17 cellular contexts compared by ENCODE assay signal in genomic region chr12:47722926-47723631, GRCh38. TPM values are rescaled to one million over a fixed set of nuclear protein-coding genes. Genes with fewer than 3 reads are reported as not detected.
DNase-seq lines count a peak whose midpoint lies in the region; ATAC-seq and TF ChIP-seq lines count a peak whose summit lies in the region.
"Had no signal": no experiment of that assay in that cellular context is flagged by ENCODE, and none has a peak within 500 bp of the region (broad histone marks: within the 10 kb centered on the region; RNA-seq: fewer than 3 reads in every experiment).

No MANE protein-coding gene starts in this region.

- H4K8ac ChIP-seq in trophoblast cell (ENCODE audit: low read depth, low read length) = no peak overlapping the region

- H3K79me1 ChIP-seq in trophoblast cell (ENCODE audit: low read length) = peaks cover 2% of the 10 kb centered on the region

- no peaks in the 10 kb centered on the region for H3K79me2 ChIP-seq in trophoblast cell (ENCODE audit: control insufficient read depth, insufficient read depth, low read length, poor library complexity)

- H3K4ac ChIP-seq in trophoblast cell (ENCODE audit: low read depth, low read length) = no peak overlapping the region

- no peak overlapping the region for H4K91ac ChIP-seq in trophoblast cell (ENCODE audit: low read depth, low read length)

- no peaks in the 10 kb centered on the region for H3K9me3 ChIP-seq in esophagus (ENCODE audit: control insufficient read depth in 2 of 2, insufficient read depth in 1 of 2, low read depth in 1 of 2, low read length in 1 of 2)
- H3K9me3 ChIP-seq in trophoblast cell (ENCODE audit: insufficient read depth, low read depth, low read length) = no peaks in the 10 kb centered on the region
- H3K9me3 ChIP-seq: ovary, testis had no signal

- H3K27me3 ChIP-seq in esophagus (ENCODE audit: control insufficient read depth in 1 of 2, insufficient read depth in 2 of 2, low read length in 2 of 2) (no peaks in the 10 kb centered on the region), trophoblast cell (ENCODE audit: insufficient read depth, low read length) (no peaks in the 10 kb centered on the region)
- H3K27me3 ChIP-seq: ovary, testis had no signal

- H3K4me3 Mint-ChIP-seq in T-helper 1 cell treated with Interleukin-12 subunit alpha and Interleukin-12 subunit beta and Interleukin-4 antibody, amounts not matched to agents 30 μg/mL and 1 μg/mL, for 36 hours = no peak overlapping the region
- H3K4me3 Mint-ChIP-seq in activated naive CD8-positive, alpha-beta T cell treated with anti-CD3 and anti-CD28 coated beads, Interleukin-2, amount 10 ng/mL, durations not matched to agents 7 days and 5 days = peak overlapping the region; percentile 58
- H3K4me3 Mint-ChIP-seq in CD14-positive monocyte = no peak overlapping the region

- no peak overlapping the region for H3K4me2 ChIP-seq in trophoblast cell (ENCODE audit: low read length)

- POLR2A ChIA-PET in activated naive CD8-positive, alpha-beta T cell treated with anti-CD3 and anti-CD28 coated beads, Interleukin-2, amount 10 ng/mL, durations not matched to agents 7 days and 5 days (lab: Charles Lee) = interaction anchor here (0.7 to 2.0 kb wide), 3 partner anchors 10 to 54 kb away, joined by 3 to 5 read pairs (median 3); partner anchors contain the start of gene RPAP3

- no peak overlapping the region for H4K12ac ChIP-seq in trophoblast cell (ENCODE audit: low read depth, low read length)

- H3K27me3 Mint-ChIP-seq in T-helper 1 cell treated with Interleukin-12 subunit alpha and Interleukin-12 subunit beta and Interleukin-4 antibody, amounts not matched to agents 30 μg/mL and 1 μg/mL, for 36 hours (ENCODE audit: low read depth) = no peaks in the 10 kb centered on the region
- H3K27me3 Mint-ChIP-seq in activated naive CD8-positive, alpha-beta T cell treated with anti-CD3 and anti-CD28 coated beads, Interleukin-2, amount 10 ng/mL, durations not matched to agents 7 days and 5 days = no peaks in the 10 kb centered on the region
- peaks cover 4 to 15% (median 6%) of the 10 kb centered on the region in 3 donors for H3K27me3 Mint-ChIP-seq in CD14-positive monocyte (ENCODE audit: low read depth in 3 of 3)

- H3K27ac Mint-ChIP-seq in T-helper 1 cell treated with Interleukin-12 subunit alpha and Interleukin-12 subunit beta and Interleukin-4 antibody, amounts not matched to agents 30 μg/mL and 1 μg/mL, for 36 hours = peak overlapping the region; percentile 29
- H3K27ac Mint-ChIP-seq in activated naive CD8-positive, alpha-beta T cell treated with anti-CD3 and anti-CD28 coated beads, Interleukin-2, amount 10 ng/mL, durations not matched to agents 7 days and 5 days = peak overlapping the region; percentile 90
- H3K27ac Mint-ChIP-seq in CD14-positive monocyte = peak overlapping the region in 1 of 7 donors; percentile 17

- H2BK120ac ChIP-seq in trophoblast cell (ENCODE audit: insufficient read depth, low read length, poor library complexity) = no peak overlapping the region

- H3K27ac ChIP-seq in esophagus (ENCODE audit: low read depth in 2 of 2, low read length in 1 of 2) (peak overlapping the region; percentile 68 to 93), trophoblast cell (ENCODE audit: low read depth, low read length) (no peak overlapping the region)
- H3K27ac ChIP-seq: 22Rv1, coronary artery, testis had no signal

- H3K9ac ChIP-seq in trophoblast cell (ENCODE audit: low read length) = no peak overlapping the region

- TF ChIP-seq CTCF in GM20000 (IDR thresholded peaks at IDR 0.05; ENCODE audit: extremely low read depth, missing control alignments) = no peak
- TF ChIP-seq CTCF in CD14-positive monocyte (IDR thresholded peaks at IDR 0.05) = no peak

- no peak for ATAC-seq in activated naive CD8-positive, alpha-beta T cell treated with anti-CD3 and anti-CD28 coated beads, Interleukin-2, amount 10 ng/mL, durations not matched to agents 7 days and 5 days (ENCODE audit: low read depth)
- ATAC-seq: left ventricle myocardium superior had no signal

- H3K4me3 ChIP-seq in esophagus (ENCODE audit: low read depth in 1 of 2, low read length in 2 of 2) (peak overlapping the region; percentile 28 to 53), trophoblast cell (ENCODE audit: low read depth, low read length) (peak overlapping the region; percentile 21)
- H3K4me3 ChIP-seq: coronary artery, ovary, testis had no signal

- no peak overlapping the region for H2AK5ac ChIP-seq in trophoblast cell (ENCODE audit: low read length)

- H3K23ac ChIP-seq in trophoblast cell (ENCODE audit: low read length) = no peak overlapping the region

- H3K36me3 Mint-ChIP-seq in T-helper 1 cell treated with Interleukin-12 subunit alpha and Interleukin-12 subunit beta and Interleukin-4 antibody, amounts not matched to agents 30 μg/mL and 1 μg/mL, for 36 hours (ENCODE audit: low read depth) = peaks cover 8% of the 10 kb centered on the region
- H3K36me3 Mint-ChIP-seq in activated naive CD8-positive, alpha-beta T cell treated with anti-CD3 and anti-CD28 coated beads, Interleukin-2, amount 10 ng/mL, durations not matched to agents 7 days and 5 days = peaks cover 21% of the 10 kb centered on the region
- peaks cover 44 to 60% of the 10 kb centered on the region in 2 donors for H3K36me3 Mint-ChIP-seq in CD14-positive monocyte

- no peaks in the 10 kb centered on the region for H3K9me3 Mint-ChIP-seq in T-helper 1 cell treated with Interleukin-12 subunit alpha and Interleukin-12 subunit beta and Interleukin-4 antibody, amounts not matched to agents 30 μg/mL and 1 μg/mL, for 36 hours
- H3K9me3 Mint-ChIP-seq in activated naive CD8-positive, alpha-beta T cell treated with anti-CD3 and anti-CD28 coated beads, Interleukin-2, amount 10 ng/mL, durations not matched to agents 7 days and 5 days = no peaks in the 10 kb centered on the region
- H3K9me3 Mint-ChIP-seq in CD14-positive monocyte = peaks cover 0 to 4% (median 0%) of the 10 kb centered on the region in 7 donors

- no peak overlapping the region for H2BK12ac ChIP-seq in trophoblast cell (ENCODE audit: low read length)

- H2AFZ ChIP-seq in trophoblast cell (ENCODE audit: insufficient read depth, low read length, poor library complexity) = no peak overlapping the region

- peaks cover 25% of the 10 kb centered on the region for H3K4me1 Mint-ChIP-seq in T-helper 1 cell treated with Interleukin-12 subunit alpha and Interleukin-12 subunit beta and Interleukin-4 antibody, amounts not matched to agents 30 μg/mL and 1 μg/mL, for 36 hours (ENCODE audit: low read depth)
- H3K4me1 Mint-ChIP-seq in activated naive CD8-positive, alpha-beta T cell treated with anti-CD3 and anti-CD28 coated beads, Interleukin-2, amount 10 ng/mL, durations not matched to agents 7 days and 5 days = peaks cover 56% of the 10 kb centered on the region
- peaks cover 18% of the 10 kb centered on the region for H3K4me1 Mint-ChIP-seq in CD14-positive monocyte

- intact Hi-C loops in CD14-positive monocyte (cut with micrococcal nuclease) = no loop called here

- H3K14ac ChIP-seq in trophoblast cell (ENCODE audit: low read length) = no peak overlapping the region

- WGBS in esophagus, 2 donors = 86 to 87% methylated on average over 5 of the region's 5 CpGs
- no CpG with 5 or more reads among the region's 5 CpGs for WGBS in trophoblast cell (ENCODE audit: extremely low coverage, insufficient coverage, insufficient read length)

- no peak for DNase-seq in T-helper 1 cell
- no peak for DNase-seq in activated naive CD8-positive, alpha-beta T cell treated with anti-CD3 and anti-CD28 coated beads, Interleukin-2, amount 10 ng/mL, durations not matched to agents 7 days and 5 days
- no peak for DNase-seq in trophoblast cell
- no peak for DNase-seq in GM20000 (ENCODE audit: low spot score)
- DNase-seq in CD14-positive monocyte (ENCODE audit: low spot score) = no peak
- DNase-seq in kidney glomerular epithelial cell (lab: John Stamatoyannopoulos, UW) = no peak
- DNase-seq: left ventricle myocardium superior; NCI-H524 treated with DMSO at 0.1 percent for 48 hours; stimulated activated CD4-positive, alpha-beta T cell treated with anti-CD3 and anti-CD28 coated beads, Interleukin-2, amount 100 ng/mL, for 24 hours; testis had no signal

- H2BK5ac ChIP-seq in trophoblast cell (ENCODE audit: low read depth, low read length, poor library complexity) = no peak overlapping the region

- H3K4me1 ChIP-seq in esophagus (ENCODE audit: control insufficient read depth in 2 of 2, insufficient read depth in 2 of 2, low read length in 1 of 2) = peaks cover 3 to 13% of the 10 kb centered on the region in 2 donors
- peaks cover 6 to 12% of the 10 kb centered on the region in 2 experiments for H3K4me1 ChIP-seq in trophoblast cell (ENCODE audit: control insufficient read depth in 1 of 2, insufficient read depth in 2 of 2, low read length in 2 of 2)

- no peak overlapping the region for H3K18ac ChIP-seq in trophoblast cell (ENCODE audit: low read length)

- no peaks in the 10 kb centered on the region for H3K36me3 ChIP-seq in esophagus (ENCODE audit: control insufficient read depth in 2 of 2, insufficient read depth in 2 of 2, low read length in 1 of 2)
- no peaks in the 10 kb centered on the region for H3K36me3 ChIP-seq in trophoblast cell (ENCODE audit: control insufficient read depth in 1 of 2, insufficient read depth in 2 of 2, low read length in 2 of 2)
- H3K36me3 ChIP-seq: ovary had no signal

RNA-seq across cellular contexts. Expression of gene ENDOU, which starts 2.2 kb away (rescaled TPM):
- under 1 TPM in 1 of 2 experiments, not detected in 1; 0.30 TPM for total RNA-seq in activated naive CD8-positive, alpha-beta T cell treated with anti-CD3 and anti-CD28 coated beads, Interleukin-2, amount 10 ng/mL, durations not matched to agents 7 days and 5 days
- 100 to 1,000 TPM; 101 to 139 TPM for polyA plus RNA-seq in esophagus
- 26.2 and 28.2 TPM in 2 replicates for polyA plus RNA-seq in trophoblast cell (2013)
- polyA plus RNA-seq in CD14-positive monocyte = under 1 TPM in 1 of 2 donors, not detected in 1; 0.40 TPM
- total RNA-seq: astrocyte had no signal
- polyA plus RNA-seq: BJ had no signal

RNA-seq across cellular contexts. Expression of gene RPAP3, which starts 17.2 kb away (rescaled TPM):
- total RNA-seq in activated naive CD8-positive, alpha-beta T cell treated with anti-CD3 and anti-CD28 coated beads, Interleukin-2, amount 10 ng/mL, durations not matched to agents 7 days and 5 days = 10 to 100 TPM; 36.0 to 41.1 TPM
- polyA plus RNA-seq in esophagus = 10 to 100 TPM in 1 of 2 donors, 1 to 10 TPM in 1; 5.3 to 11.6 TPM
- 30.6 and 32.7 TPM in 2 replicates for polyA plus RNA-seq in trophoblast cell (2013)
- polyA plus RNA-seq in CD14-positive monocyte = 10 to 100 TPM; 19.0 to 20.6 TPM

RNA-seq across cellular contexts. Expression of gene RAPGEF3, which starts 35.6 kb away (rescaled TPM):
- 1 to 10 TPM in 1 of 2 experiments, under 1 TPM in 1; 0.94 to 1.1 TPM for total RNA-seq in activated naive CD8-positive, alpha-beta T cell treated with anti-CD3 and anti-CD28 coated beads, Interleukin-2, amount 10 ng/mL, durations not matched to agents 7 days and 5 days
- polyA plus RNA-seq in esophagus (10 to 100 TPM; 23.2 to 75.2 TPM), CD14-positive monocyte (under 1 TPM; 0.08 to 0.60 TPM)
- 0.68 and 0.78 TPM in 2 replicates for polyA plus RNA-seq in trophoblast cell (2013)

RNA-seq across cellular contexts. Expression of gene SLC48A1, which starts 50.0 kb away (rescaled TPM):
- 10 to 100 TPM; 13.4 to 13.9 TPM for total RNA-seq in activated naive CD8-positive, alpha-beta T cell treated with anti-CD3 and anti-CD28 coated beads, Interleukin-2, amount 10 ng/mL, durations not matched to agents 7 days and 5 days
- polyA plus RNA-seq in esophagus (10 to 100 TPM; 17.7 to 20.6 TPM), CD14-positive monocyte (10 to 100 TPM; 15.8 to 19.6 TPM)
- 4.7 and 4.8 TPM in 2 replicates for polyA plus RNA-seq in trophoblast cell (2013)

Comparison
In these comparisons a context has a peak if more than half of its experiments do, and no peak if none do; other contexts are left out.
1. RNA of gene ENDOU, which starts 2.2 kb away (polyA plus RNA-seq): 101 to 139 TPM in esophagus; 0.40 TPM in CD14-positive monocyte; every median in the first group is over 10 times any median in the second.
2. RNA of gene RAPGEF3, which starts 35.6 kb away (polyA plus RNA-seq): 23.2 to 75.2 TPM in esophagus; 0.08 to 0.60 TPM in CD14-positive monocyte; every median in the first group is over 10 times any median in the second.